ENCODE assay signal across 27 cellular contexts in the genomic region with DNA sequence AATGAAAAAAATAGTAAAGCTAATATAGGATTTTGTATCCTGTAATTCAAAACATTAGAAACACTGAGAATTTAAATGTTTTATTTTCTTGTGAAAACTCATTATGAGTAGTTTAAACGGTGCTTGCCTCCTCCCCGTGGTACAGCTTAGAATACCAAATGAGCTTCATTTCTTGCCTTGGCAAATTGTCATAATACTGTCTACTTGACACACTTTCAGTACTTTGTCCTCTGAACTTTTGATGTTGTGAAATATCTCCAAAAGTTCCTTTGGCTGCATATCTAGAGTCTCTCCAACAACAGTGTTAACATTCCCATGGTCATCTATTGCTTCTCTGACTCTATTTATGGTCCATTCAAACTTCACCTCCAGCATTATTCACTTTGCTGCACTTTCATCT.
DNase-seq lines count a peak whose midpoint lies in the region; ATAC-seq, FAIRE-seq and TF ChIP-seq lines count a peak whose summit lies in the region.
"Had no signal": no experiment of that assay in that cellular context is flagged by ENCODE, and none has a peak within 500 bp of the region (broad histone marks: within the 10 kb centered on the region; RNA-seq: fewer than 3 reads in every experiment).

No MANE protein-coding gene starts in this region.

- no peak for FAIRE-seq in K562 (lab: Jason Lieb, UNC)

- in situ Hi-C loops in K562 (cut with MboI) = no loop called here

- no peaks in the 10 kb centered on the region for H3K9me1 ChIP-seq in K562 (ENCODE audit: control insufficient read depth, insufficient read depth, low read length)

- POLR2A ChIA-PET in K562 (lab: Yijun Ruan, JAX) = no interaction called here

- H3K9me3 Mint-ChIP-seq in immature natural killer cell = no peaks in the 10 kb centered on the region
- no peaks in the 10 kb centered on the region for H3K9me3 Mint-ChIP-seq in natural killer cell
- H3K9me3 Mint-ChIP-seq: activated CD4-positive, alpha-beta memory T cell treated with anti-CD3 and anti-CD28 coated beads for 36 hours; activated naive CD8-positive, alpha-beta T cell treated with anti-CD3 and anti-CD28 coated beads, Interleukin-2, amount 10 ng/mL, durations not matched to agents 7 days and 5 days; HFFc6; IgD-negative memory B cell had no signal

- 94% methylated on average over 2 of the region's 2 CpGs for WGBS in K562 (ENCODE audit: insufficient coverage, low coverage, missing lambda C conversion rate)

- H3K27me3 Mint-ChIP-seq in immature natural killer cell (ENCODE audit: low read depth in 3 of 3) (peaks cover 0 to 3% (median 0%) of the 10 kb centered on the region in 3 donors), natural killer cell (ENCODE audit: low read depth in 2 of 2) (no peaks in the 10 kb centered on the region)
- H3K27me3 Mint-ChIP-seq: activated CD4-positive, alpha-beta memory T cell treated with anti-CD3 and anti-CD28 coated beads for 36 hours; activated naive CD8-positive, alpha-beta T cell treated with anti-CD3 and anti-CD28 coated beads, Interleukin-2, amount 10 ng/mL, durations not matched to agents 7 days and 5 days; IgD-negative memory B cell had no signal

- H3K9ac ChIP-seq in K562 (ENCODE audit: insufficient read depth in 1 of 2, low read depth in 2 of 2, low read length in 2 of 2) = no peak overlapping the region
- H3K9ac ChIP-seq: BLaER1 treated with 17β-estradiol and CSF1 and Interleukin-3, amounts not matched to agents 10 nM and 100 nM had no signal

- BruUV-seq in K562 (replicated peaks; lab: Mats Ljungman, UMichigan) = no TSS peak

- H3K36me3 ChIP-seq in K562 (ENCODE audit: control insufficient read depth, insufficient read depth, low read length) = peaks cover 30% of the 10 kb centered on the region; the same call in 2 of the 3 replicates

- H3K4me1 ChIP-seq in K562 (replicated peaks in 1 of 2; ENCODE audit: control insufficient read depth in 2 of 2, insufficient read depth in 2 of 2, low read length in 2 of 2) = no peaks in the 10 kb centered on the region
- H3K4me1 ChIP-seq: BLaER1 treated with 17β-estradiol and CSF1 and Interleukin-3, amounts not matched to agents 10 nM and 100 nM; heart left ventricle; psoas muscle; testis; vagina had no signal

- CTCF ChIA-PET in K562 (lab: Yijun Ruan, JAX; ENCODE audit: low intra/inter-chr PET ratio) = no interaction called here

- no peaks in the 10 kb centered on the region for H4K20me1 ChIP-seq in K562 (replicated peaks; ENCODE audit: control insufficient read depth, insufficient read depth, low read length)
- H4K20me1 ChIP-seq: BLaER1 treated with 17β-estradiol and CSF1 and Interleukin-3, amounts not matched to agents 10 nM and 100 nM had no signal

- no peak for ATAC-seq in K562
- no peak for ATAC-seq in natural killer cell
- ATAC-seq: heart left ventricle, left cardiac atrium, Panc1 had no signal

- H3K27me3 ChIP-seq in K562 (ENCODE audit: control insufficient read depth in 2 of 2, insufficient read depth in 2 of 2, low read length in 2 of 2) = no peaks in the 10 kb centered on the region
- H3K27me3 ChIP-seq: BLaER1 treated with 17β-estradiol and CSF1 and Interleukin-3, amounts not matched to agents 10 nM and 100 nM; heart left ventricle; testis; vagina had no signal

- H3K4me1 Mint-ChIP-seq in immature natural killer cell (peaks cover 65 to 93% of the 10 kb centered on the region in 2 donors), natural killer cell (peaks cover 67 to 68% of the 10 kb centered on the region in 2 donors)
- H3K4me1 Mint-ChIP-seq: IgD-negative memory B cell had no signal

- TF ChIP-seq EP300 in K562 (IDR thresholded peaks at IDR 0.05; ENCODE audit: low read length) = no peak

- H3K79me2 ChIP-seq in K562 (ENCODE audit: control insufficient read depth, insufficient read depth, low read length) = no peaks in the 10 kb centered on the region

- peak overlapping the region; percentile 28 to 84 (median 70) for H3K27ac Mint-ChIP-seq in immature natural killer cell
- peak overlapping the region; percentile 81 to 97 for H3K27ac Mint-ChIP-seq in natural killer cell
- H3K27ac Mint-ChIP-seq: activated CD4-positive, alpha-beta memory T cell treated with anti-CD3 and anti-CD28 coated beads for 36 hours; activated naive CD8-positive, alpha-beta T cell treated with anti-CD3 and anti-CD28 coated beads, Interleukin-2, amount 10 ng/mL, durations not matched to agents 7 days and 5 days; HFFc6; IgD-negative memory B cell had no signal

- H3K36me3 Mint-ChIP-seq in immature natural killer cell (peaks cover 10 to 60% (median 49%) of the 10 kb centered on the region in 3 donors), natural killer cell (peaks cover 43% of the 10 kb centered on the region)

- H2AFZ ChIP-seq in K562 (ENCODE audit: low read depth, low read length) = no peak overlapping the region

- intact Hi-C loops in K562 (cut with micrococcal nuclease) = no loop called here
- intact Hi-C loops in natural killer cell (cut with micrococcal nuclease) = no loop called here

- H3K4me3 Mint-ChIP-seq in immature natural killer cell = peak overlapping the region in 3 of 5 donors; percentile 14 to 52 (median 16)
- H3K4me3 Mint-ChIP-seq in natural killer cell = no peak overlapping the region
- H3K4me3 Mint-ChIP-seq: activated CD4-positive, alpha-beta memory T cell treated with anti-CD3 and anti-CD28 coated beads for 36 hours; activated naive CD8-positive, alpha-beta T cell treated with anti-CD3 and anti-CD28 coated beads, Interleukin-2, amount 10 ng/mL, durations not matched to agents 7 days and 5 days; HFFc6; IgD-negative memory B cell had no signal

- no peak overlapping the region for H3K4me2 ChIP-seq in K562 (ENCODE audit: insufficient read depth, low read length)
- H3K4me2 ChIP-seq: BLaER1 treated with 17β-estradiol and CSF1 and Interleukin-3, amounts not matched to agents 10 nM and 100 nM had no signal

- H3K9me3 ChIP-seq in K562 (replicated peaks; ENCODE audit: control insufficient read depth, insufficient read depth, low read depth, low read length) = no peaks in the 10 kb centered on the region
- H3K9me3 ChIP-seq: heart left ventricle, psoas muscle, testis, vagina had no signal

- no peak overlapping the region for H3K4me3 ChIP-seq in K562
- H3K4me3 ChIP-seq: BLaER1 treated with 17β-estradiol and CSF1 and Interleukin-3, amounts not matched to agents 10 nM and 100 nM; heart left ventricle; psoas muscle; testis; vagina had no signal

- TF ChIP-seq CTCF in K562 (IDR thresholded peaks at IDR 0.05 in 2 of 3, conservative IDR thresholded peaks at IDR 0.05 in 1 of 3; ENCODE audit: insufficient read depth in 2 of 3, low read depth in 1 of 3, low read length in 3 of 3) = no peak
- no peak for TF ChIP-seq CTCF in natural killer cell (IDR thresholded peaks at IDR 0.05)

- no peak for TF ChIP-seq POLR2A in K562 (conservative IDR thresholded peaks at IDR 0.05)

- DNase-seq in HuH-7 (ENCODE audit: low spot score) = peak; percentile 5
- DNase-seq in K562 (ENCODE audit: extremely low read depth in 1 of 4, low spot score in 3 of 4) = no peak
- DNase-seq in immature natural killer cell = no peak
- no peak for DNase-seq in natural killer cell
- DNase-seq in DMS79 treated with DMSO at 0.1 percent for 48 hours (lab: John Stamatoyannopoulos, UW) = no peak
- no peak for DNase-seq in SHP77 treated with DMSO at 0.1 percent for 48 hours (lab: John Stamatoyannopoulos, UW)
- DNase-seq in NOMO-1 treated with dmso at 0.1 percent for 144 hours (lab: John Stamatoyannopoulos, UW; ENCODE audit: unreplicated experiment) = no peak
- DNase-seq in activated naive CD4-positive, alpha-beta T cell treated with Interleukin-2 at 50 U/mL for 16 hours = no peak
- DNase-seq: activated CD4-positive, alpha-beta memory T cell treated with anti-CD3 and anti-CD28 coated beads for 36 hours; activated effector memory CD4-positive, alpha-beta T cell treated with Interleukin-2 at 50 U/mL for 16 hours; activated naive CD8-positive, alpha-beta T cell treated with anti-CD3 and anti-CD28 coated beads, Interleukin-2, amount 10 ng/mL, durations not matched to agents 7 days and 5 days; Calu3; heart left ventricle; HFFc6; left cardiac atrium; NCI-H1105; NCI-H187 treated with DMSO at 0.1 percent for 48 hours; NCI-H524 treated with DMSO at 0.1 percent for 48 hours; psoas muscle; SIG-M5; stimulated activated naive CD4-positive, alpha-beta T cell treated with Interleukin-2 at 50 U/mL for 16 hours; T-helper 9 cell; testis had no signal

- no peak for TF ChIP-seq RAD21 in K562 (CRISPR knock-in tag; conservative IDR thresholded peaks at IDR 0.05 in 1 of 2, IDR thresholded peaks at IDR 0.05 in 1 of 2)

- H3K27ac ChIP-seq in K562 (ENCODE audit: extremely low read depth, low read depth, low read length) = no peak overlapping the region
- H3K27ac ChIP-seq: BLaER1 treated with 17β-estradiol and CSF1 and Interleukin-3, amounts not matched to agents 10 nM and 100 nM; heart left ventricle; psoas muscle; testis; vagina had no signal

TF ChIP-seq in K562, 482 proteins besides CTCF, POLR2A, EP300 and RAD21:
- TF ChIP-seq, protein P1, sequence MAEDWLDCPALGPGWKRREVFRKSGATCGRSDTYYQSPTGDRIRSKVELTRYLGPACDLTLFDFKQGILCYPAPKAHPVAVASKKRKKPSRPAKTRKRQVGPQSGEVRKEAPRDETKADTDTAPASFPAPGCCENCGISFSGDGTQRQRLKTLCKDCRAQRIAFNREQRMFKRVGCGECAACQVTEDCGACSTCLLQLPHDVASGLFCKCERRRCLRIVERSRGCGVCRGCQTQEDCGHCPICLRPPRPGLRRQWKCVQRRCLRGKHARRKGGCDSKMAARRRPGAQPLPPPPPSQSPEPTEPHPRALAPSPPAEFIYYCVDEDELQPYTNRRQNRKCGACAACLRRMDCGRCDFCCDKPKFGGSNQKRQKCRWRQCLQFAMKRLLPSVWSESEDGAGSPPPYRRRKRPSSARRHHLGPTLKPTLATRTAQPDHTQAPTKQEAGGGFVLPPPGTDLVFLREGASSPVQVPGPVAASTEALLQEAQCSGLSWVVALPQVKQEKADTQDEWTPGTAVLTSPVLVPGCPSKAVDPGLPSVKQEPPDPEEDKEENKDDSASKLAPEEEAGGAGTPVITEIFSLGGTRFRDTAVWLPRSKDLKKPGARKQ (CRISPR knock-in tag; IDR thresholded peaks at IDR 0.05) = no peak
- 0 out of 2 replicates have a peak, but pooled peaks have one; percentile 8 for TF ChIP-seq CEBPB (tag; IDR thresholded peaks at IDR 0.05)
